Comparison of ENCODE assay signal across 13 cellular contexts in the genomic region with DNA sequence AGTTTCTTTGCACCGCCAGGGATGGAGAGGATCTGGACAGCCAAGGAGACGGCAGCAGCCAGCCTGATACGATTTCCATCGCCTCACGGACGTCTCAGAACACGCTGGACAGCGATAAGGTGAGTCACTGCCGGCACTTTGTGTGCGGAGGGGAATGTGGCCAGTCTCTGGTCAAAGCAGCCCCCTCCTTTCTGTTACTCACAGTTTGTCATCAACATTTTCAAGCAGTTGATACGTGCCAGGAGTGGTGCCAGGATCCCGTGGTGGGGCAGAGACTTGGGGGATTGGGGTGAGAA.
DNase-seq lines count a peak whose midpoint lies in the region; ATAC-seq and TF ChIP-seq lines count a peak whose summit lies in the region.
"Had no signal": no experiment of that assay in that cellular context is flagged by ENCODE, and none has a peak within 500 bp of the region (broad histone marks: within the 10 kb centered on the region; RNA-seq: fewer than 3 reads in every experiment).

No MANE protein-coding gene starts in this region.

- TF ChIP-seq CTCF in brain microvascular endothelial cell (IDR thresholded peaks at IDR 0.05; ENCODE audit: low read depth, low read length, missing control alignments) (no peak), kidney epithelial cell (IDR thresholded peaks at IDR 0.05; ENCODE audit: insufficient read depth, low read length, poor library complexity, severe bottlenecking) (no peak)

- in situ Hi-C loops in brain microvascular endothelial cell (cut with HindIII; ENCODE audit: low pct_ligation_motif_present, low sequenced_read_pairs) = no loop called here

- H3K27ac ChIP-seq in brain microvascular endothelial cell = peak overlapping the region; percentile 88
- H3K27ac ChIP-seq: BLaER1 had no signal

- no peaks in the 10 kb centered on the region for H3K27me3 ChIP-seq in brain microvascular endothelial cell (replicated peaks)
- no peaks in the 10 kb centered on the region for H3K27me3 ChIP-seq in kidney epithelial cell (ENCODE audit: control insufficient read depth, insufficient read depth, low read length)
- H3K27me3 ChIP-seq: BLaER1 had no signal

- DNase-seq in A172 (ENCODE audit: low spot score) (peak; percentile 96), HT1080 (ENCODE audit: low read depth) (peak; percentile 99), brain microvascular endothelial cell (peak; percentile 94), kidney epithelial cell (ENCODE audit: low read depth) (peak; percentile 88), KG1 (lab: John Stamatoyannopoulos, UW) (no peak), NCI-H2196 (lab: John Stamatoyannopoulos, UW; ENCODE audit: unreplicated experiment) (no peak), NCI-H748 treated with DMSO at 0.1 percent for 48 hours (lab: John Stamatoyannopoulos, UW) (no peak)
- DNase-seq: central memory CD4-positive, alpha-beta T cell; naive thymus-derived CD8-positive, alpha-beta T cell; NCI-H774; T-helper 1 cell had no signal

- ATAC-seq in HG03175 (IDR thresholded peaks at IDR 0.05; ENCODE audit: unreplicated experiment) = no peak
- ATAC-seq: naive thymus-derived CD8-positive, alpha-beta T cell had no signal

- H3K36me3 ChIP-seq in brain microvascular endothelial cell (replicated peaks) (peaks cover 54% of the 10 kb centered on the region), kidney epithelial cell (ENCODE audit: control insufficient read depth, insufficient read depth, low read length) (peaks cover 2% of the 10 kb centered on the region)

- H3K4me3 ChIP-seq in brain microvascular endothelial cell (ENCODE audit: low read depth, low read length) (no peak overlapping the region), kidney epithelial cell (ENCODE audit: low read depth, low read length) (no peak overlapping the region)
- H3K4me3 ChIP-seq: BLaER1 had no signal

Comparison
In these comparisons a context has a peak if more than half of its experiments do, and no peak if none do; other contexts are left out.
1. DNase-seq: peak in A172 (single experiment), HT1080 (single experiment), brain microvascular endothelial cell (single experiment) and kidney epithelial cell (single experiment); none in KG1 (single experiment), NCI-H2196 (single experiment) and NCI-H748 treated with DMSO at 0.1 percent for 48 hours (single experiment).